ENCODE assay signal across 1 cellular context in genomic region chr18:2932247-2933181, GRCh38.
A peak's percentile ranks its signal among the peaks of the same experiment; 100 is the strongest.
TF ChIP-seq lines count a peak whose summit lies in the region.

No MANE protein-coding gene starts in this region.

TF ChIP-seq in K562, 482 proteins besides CTCF, POLR2A, EP300 and RAD21 (continued from another document):
- TF ChIP-seq DEAF1 (CRISPR knock-in tag; IDR thresholded peaks at IDR 0.05) = peak; percentile 90
- TF ChIP-seq SP1 (CRISPR knock-in tag; IDR thresholded peaks at IDR 0.05) = peak; percentile 14; the same call in 1 of the 2 replicates
- TF ChIP-seq SFPQ (IDR thresholded peaks at IDR 0.05; ENCODE audit: low read depth, low read length) = no peak
- TF ChIP-seq STAG1 (CRISPR knock-in tag; IDR thresholded peaks at IDR 0.05; ENCODE audit: borderline replicate concordance) = 0 out of 2 replicates have a peak, but pooled peaks have one; percentile 35
- 0 out of 2 replicates have a peak, but pooled peaks have one; percentile 19 for TF ChIP-seq ATF7 (IDR thresholded peaks at IDR 0.05)
- peak; percentile 77 for TF ChIP-seq SMC3 (conservative IDR thresholded peaks at IDR 0.05; ENCODE audit: insufficient read depth, low read depth, low read length)
- no peak for TF ChIP-seq MEF2D (tag; conservative IDR thresholded peaks at IDR 0.05; ENCODE audit: low read depth)
- 0 out of 2 replicates have a peak, but pooled peaks have one; percentile 35 for TF ChIP-seq ZZZ3 (IDR thresholded peaks at IDR 0.05)
- TF ChIP-seq CBX5 (IDR thresholded peaks at IDR 0.05; ENCODE audit: borderline replicate concordance, low read depth) = no peak
- 0 out of 4 replicates have a peak, but pooled peaks of 1 of the 2 experiments have one; percentile 11 for TF ChIP-seq MAZ (CRISPR knock-in tag; conservative IDR thresholded peaks at IDR 0.05 in 1 of 2, IDR thresholded peaks at IDR 0.05 in 1 of 2)
- TF ChIP-seq ZBTB1 (CRISPR knock-in tag; IDR thresholded peaks at IDR 0.05; ENCODE audit: borderline replicate concordance, low read depth) = no peak
- TF ChIP-seq ZNF316 (IDR thresholded peaks at IDR 0.05) = peak; percentile 62
- TF ChIP-seq ILF3 (IDR thresholded peaks at IDR 0.05; ENCODE audit: borderline replicate concordance) = 0 out of 2 replicates have a peak, but pooled peaks have one; percentile 34
- TF ChIP-seq ZNF586 (CRISPR knock-in tag; conservative IDR thresholded peaks at IDR 0.05) = no peak
- TF ChIP-seq U2AF2 (optimal IDR thresholded peaks at IDR 0.05; ENCODE audit: low read depth, low read length) = no peak
